1 cellular context compared by ENCODE assay signal in genomic region chr3:196662711-196663571, GRCh38.
A peak's percentile ranks its signal among the peaks of the same experiment; 100 is the strongest.
TF ChIP-seq lines count a peak whose summit lies in the region.

No MANE protein-coding gene starts in this region.

TF ChIP-seq in K562, 482 proteins besides CTCF, POLR2A, EP300 and RAD21 (continued from another document and continues in another):
- TF ChIP-seq TSHZ1 (CRISPR knock-in tag; IDR thresholded peaks at IDR 0.05) (no peak), MEIS2 (IDR thresholded peaks at IDR 0.05; ENCODE audit: partially characterized antibody) (peak; percentile 84), LARP7 (IDR thresholded peaks at IDR 0.05) (no peak), PHF20 (IDR thresholded peaks at IDR 0.05; ENCODE audit: partially characterized antibody) (no peak), ZBTB33 (CRISPR knock-in tag; IDR thresholded peaks at IDR 0.05) (no peak), TFAM (CRISPR knock-in tag; conservative IDR thresholded peaks at IDR 0.05) (no peak), ZNF668 (CRISPR knock-in tag; IDR thresholded peaks at IDR 0.05) (no peak), ZNF408 (CRISPR knock-in tag; IDR thresholded peaks at IDR 0.05; ENCODE audit: low read depth) (no peak), TAF9B (IDR thresholded peaks at IDR 0.05; ENCODE audit: partially characterized antibody) (peak; percentile 7), ZNF274 (IDR thresholded peaks at IDR 0.05; ENCODE audit: borderline replicate concordance, low read depth, low read length) (no peak), TSC22D4 (tag; IDR thresholded peaks at IDR 0.05) (no peak), FOXJ2 (tag; IDR thresholded peaks at IDR 0.05) (no peak), MYNN (IDR thresholded peaks at IDR 0.05) (no peak), MYNN (CRISPR knock-in tag; IDR thresholded peaks at IDR 0.05) (no peak), ZNF224 (CRISPR knock-in tag; IDR thresholded peaks at IDR 0.05) (no peak), NRF1 (conservative IDR thresholded peaks at IDR 0.05 in 1 of 2, IDR thresholded peaks at IDR 0.05 in 1 of 2) (no peak), AFF1 (IDR thresholded peaks at IDR 0.05; ENCODE audit: low read depth in 1 of 2, partially characterized antibody in 2 of 2) (peak in 1 of 2 experiments; percentile 64), ZNF407 (IDR thresholded peaks at IDR 0.05; ENCODE audit: low read depth) (no peak), ZFP91 (CRISPR knock-in tag; IDR thresholded peaks at IDR 0.05) (no peak), KLF6 (CRISPR knock-in tag; IDR thresholded peaks at IDR 0.05; ENCODE audit: borderline replicate concordance) (no peak), EZH2 (IDR thresholded peaks at IDR 0.05; ENCODE audit: borderline replicate concordance, low read depth, low read length) (no peak), ZKSCAN3 (CRISPR knock-in tag; IDR thresholded peaks at IDR 0.05) (no peak), C11orf30 (IDR thresholded peaks at IDR 0.05; ENCODE audit: low read depth) (peak; percentile 92), NBN (IDR thresholded peaks at IDR 0.05; ENCODE audit: low read depth) (no peak), GATAD2B (IDR thresholded peaks at IDR 0.05; ENCODE audit: borderline replicate concordance) (0 out of 2 replicates have a peak, but pooled peaks have one; percentile 58), SRF (CRISPR knock-in tag; IDR thresholded peaks at IDR 0.05) (no peak), POLR2B (IDR thresholded peaks at IDR 0.05; ENCODE audit: low read depth, partially characterized antibody) (no peak), TCFL5 (CRISPR knock-in tag; conservative IDR thresholded peaks at IDR 0.05) (no peak), MTA3 (IDR thresholded peaks at IDR 0.05; ENCODE audit: borderline replicate concordance) (no peak), ZC3H11A (IDR thresholded peaks at IDR 0.05; ENCODE audit: low read depth, low read length) (no peak), CHAMP1 (IDR thresholded peaks at IDR 0.05) (no peak), MECOM (CRISPR knock-in tag; IDR thresholded peaks at IDR 0.05) (no peak), PBX2 (CRISPR knock-in tag; IDR thresholded peaks at IDR 0.05; ENCODE audit: low read depth) (no peak), PBX2 (tag; conservative IDR thresholded peaks at IDR 0.05; ENCODE audit: low read depth) (peak; percentile 76)
